Comparison of ENCODE assay signal across 4 cellular contexts in the genomic region with DNA sequence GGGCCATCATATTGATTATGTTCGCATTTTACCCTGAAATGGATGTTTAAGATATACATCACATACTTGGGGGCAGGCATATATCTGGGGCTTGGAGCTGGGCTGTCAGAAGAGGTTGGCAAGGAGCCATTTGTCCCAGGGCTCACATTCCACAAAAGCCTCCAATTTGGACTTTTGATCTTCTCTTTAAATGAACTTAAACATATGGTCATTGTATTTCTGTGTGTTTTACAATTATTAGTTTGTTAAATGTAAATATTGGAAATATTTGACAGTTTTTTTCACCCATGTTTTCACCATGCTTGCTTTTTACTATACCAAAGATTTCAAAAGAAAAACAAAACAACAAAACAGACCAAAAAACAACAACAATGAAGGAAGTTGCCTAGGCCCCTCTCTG.
"Had no signal": no experiment of that assay in that cellular context is flagged by ENCODE, and none has a peak within 500 bp of the region (broad histone marks: within the 10 kb centered on the region; RNA-seq: fewer than 3 reads in every experiment).

No MANE protein-coding gene starts in this region.

- H3K4me3 ChIP-seq: GM23248 had no signal

- H3K36me3 Mint-ChIP-seq: IgD-negative memory B cell had no signal

- H3K4me3 Mint-ChIP-seq: H9, IgD-negative memory B cell had no signal

- H2AFZ ChIP-seq: GM23248 had no signal

- DNase-seq: GM23248, H9, HCEC 1CT had no signal

- H3K27ac ChIP-seq: GM23248 had no signal

- H3K9me3 Mint-ChIP-seq: H9 had no signal

- H3K9ac ChIP-seq: GM23248 had no signal

- H3K27ac Mint-ChIP-seq: IgD-negative memory B cell had no signal
